8 cellular contexts compared by ENCODE assay signal in the genomic region with DNA sequence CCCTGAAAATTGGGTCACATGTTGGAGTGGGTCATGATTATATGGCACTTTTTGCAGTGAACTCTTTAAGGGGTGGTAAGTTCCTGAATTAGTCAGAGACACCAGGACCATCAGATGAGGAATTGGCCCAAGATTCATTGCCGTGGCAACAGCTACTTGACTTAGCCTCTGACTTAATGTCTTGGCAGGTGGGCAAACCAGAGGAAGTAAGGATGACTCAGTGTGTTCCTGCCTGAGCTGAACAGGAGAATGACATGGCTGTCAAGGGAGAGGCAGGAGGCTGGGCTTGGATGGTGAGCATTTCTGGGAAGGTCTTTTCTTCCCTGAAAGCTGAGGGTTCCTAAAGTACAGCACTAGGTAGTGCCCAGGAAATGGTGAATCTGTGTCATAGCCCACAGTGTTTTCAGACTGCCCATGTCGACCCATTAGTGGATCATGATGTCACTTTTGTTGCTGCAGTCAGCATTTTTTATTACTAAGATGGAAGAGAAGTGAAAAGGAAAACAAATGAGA.
DNase-seq lines count a peak whose midpoint lies in the region; ATAC-seq and TF ChIP-seq lines count a peak whose summit lies in the region.

No MANE protein-coding gene starts in this region.

- H3K36me3 ChIP-seq in thyroid gland, result no peaks in the 10 kb centered on the region

- ATAC-seq in HG03354 (IDR thresholded peaks at IDR 0.05; ENCODE audit: poor library complexity, severe bottlenecking, unreplicated experiment) (peak; percentile 46), GM18907 (IDR thresholded peaks at IDR 0.05; ENCODE audit: unreplicated experiment) (no peak)
- ATAC-seq in activated T-helper 17 cell treated with anti-CD3 and anti-CD28 coated beads, Interleukin-2, amount 50 U/mL, for 72 hours (replicated peaks), result peak; percentile 91

- H3K27me3 ChIP-seq in thyroid gland, result no peaks in the 10 kb centered on the region

- intact Hi-C loops in thyroid gland (cut with DNase I), result no loop called here

- H3K27ac ChIP-seq in thyroid gland, result peak overlapping the region; percentile 30 to 34 (median 31)

- H3K4me3 Mint-ChIP-seq in activated T-helper 17 cell treated with anti-CD3 and anti-CD28 coated beads, Interleukin-2, amount 50 U/mL, for 72 hours, result peak overlapping the region; percentile 49

- 46 to 51% methylated on average over 2 of the region's 2 CpGs for whole genome bisulfite sequencing in thyroid gland, 2 donors

- no peaks in the 10 kb centered on the region for H3K27me3 Mint-ChIP-seq in activated T-helper 17 cell treated with anti-CD3 and anti-CD28 coated beads, Interleukin-2, amount 50 U/mL, for 72 hours

- TF ChIP-seq CTCF in thyroid gland (IDR thresholded peaks at IDR 0.05), result no peak

- H3K4me3 ChIP-seq in thyroid gland (replicated peaks in 1 of 3), result no peak overlapping the region

- H3K4me1 Mint-ChIP-seq in activated T-helper 17 cell treated with anti-CD3 and anti-CD28 coated beads, Interleukin-2, amount 50 U/mL, for 72 hours, result peaks cover 19% of the 10 kb centered on the region

- peak in 1 of 2 donors; percentile 6 for TF ChIP-seq POLR2A in thyroid gland (IDR thresholded peaks at IDR 0.05)

- H3K4me1 ChIP-seq in thyroid gland, result peaks cover 13 to 48% of the 10 kb centered on the region in 2 donors

- H3K9me3 Mint-ChIP-seq in activated T-helper 17 cell treated with anti-CD3 and anti-CD28 coated beads, Interleukin-2, amount 50 U/mL, for 72 hours, result no peaks in the 10 kb centered on the region

- peaks cover 12% of the 10 kb centered on the region for H3K36me3 Mint-ChIP-seq in activated T-helper 17 cell treated with anti-CD3 and anti-CD28 coated beads, Interleukin-2, amount 50 U/mL, for 72 hours (ENCODE audit: low read depth)

- no peaks in the 10 kb centered on the region for H3K9me3 ChIP-seq in thyroid gland

- peak overlapping the region; percentile 74 for H3K27ac Mint-ChIP-seq in activated T-helper 17 cell treated with anti-CD3 and anti-CD28 coated beads, Interleukin-2, amount 50 U/mL, for 72 hours

- DNase-seq in CD1c-positive myeloid dendritic cell (ENCODE audit: extremely low spot score) (peak; percentile 53), iPS DF 19.7 (ENCODE audit: low read depth, low spot score) (peak; percentile 23), thyroid gland (peak; percentile 77 to 79), germinal center (ENCODE audit: low spot score) (no peak), NCI-H146 treated with DMSO at 0.1 percent for 48 hours (lab: John Stamatoyannopoulos, UW; ENCODE audit: unreplicated experiment) (no peak)

Comparison
In these comparisons a context has a peak if more than half of its experiments do, and no peak if none do; other contexts are left out.
1. DNase-seq: peak in CD1c-positive myeloid dendritic cell (single experiment), iPS DF 19.7 (single experiment) and thyroid gland (2 of 2); none in germinal center (single experiment) and NCI-H146 treated with DMSO at 0.1 percent for 48 hours (single experiment).